Comparison of ENCODE assay signal across 9 cellular contexts in genomic region chr1:226569879-226570547, GRCh38. TPM values are rescaled to one million over a fixed set of nuclear protein-coding genes. Genes with fewer than 3 reads are reported as not detected.
DNase-seq lines count a peak whose midpoint lies in the region; ATAC-seq and TF ChIP-seq lines count a peak whose summit lies in the region.
"Had no signal": no experiment of that assay in that cellular context is flagged by ENCODE, and none has a peak within 500 bp of the region (broad histone marks: within the 10 kb centered on the region; RNA-seq: fewer than 3 reads in every experiment).

No MANE protein-coding gene starts in this region.

- no peaks in the 10 kb centered on the region for H3K27me3 ChIP-seq in body of pancreas

- CTCF ChIA-PET in activated CD4-positive, alpha-beta T cell treated with anti-CD3 and anti-CD28 coated beads, Interleukin-2, amount 10 ng/mL, durations not matched to agents 7 days and 5 days (lab: Charles Lee): interaction anchor here (0.6 to 1.1 kb wide), 3 partner anchors 9 to 145 kb away, joined by 3 to 7 read pairs (median 3); no protein-coding TSS in a partner anchor

- peak; percentile 7 for DNase-seq in activated CD4-positive, alpha-beta T cell treated with anti-CD3 and anti-CD28 coated beads, Interleukin-2, amount 50 U/mL, for 1 hour
- DNase-seq in activated CD4-positive, alpha-beta T cell treated with anti-CD3 and anti-CD28 coated beads, Interleukin-2, amount 10 ng/mL, durations not matched to agents 7 days and 5 days: no peak
- peak; percentile 5 to 20 for DNase-seq in NCI-H1930 (lab: John Stamatoyannopoulos, UW)
- peak; percentile 21 for DNase-seq in dermis blood vessel endothelial cell
- DNase-seq in body of pancreas: no peak
- no peak for DNase-seq in DMS153 treated with DMSO at 0.1 percent for 48 hours (lab: John Stamatoyannopoulos, UW; ENCODE audit: unreplicated experiment)

- no peak for TF ChIP-seq POLR2A in body of pancreas (IDR thresholded peaks at IDR 0.05)

- H3K36me3 ChIP-seq in body of pancreas (replicated peaks in 1 of 2; ENCODE audit: insufficient read depth in 1 of 2, low read depth in 2 of 2): no peaks in the 10 kb centered on the region

- no peaks in the 10 kb centered on the region for H3K9me3 ChIP-seq in body of pancreas

- no peak overlapping the region for H3K27ac ChIP-seq in body of pancreas

- H3K4me3 Mint-ChIP-seq in activated CD4-positive, alpha-beta T cell treated with anti-CD3 and anti-CD28 coated beads, Interleukin-2, amount 10 ng/mL, durations not matched to agents 7 days and 5 days: no peak overlapping the region
- no peak overlapping the region for H3K4me3 Mint-ChIP-seq in stimulated activated memory B cell treated with anti-CD40 and anti-IgM and Interleukin-4, amounts not matched to agents 10 μg/mL and 1 μg/mL and 100 μg/mL, for 72 hours

- no peak overlapping the region for H3K4me3 ChIP-seq in body of pancreas
- H3K4me3 ChIP-seq: lung had no signal

- intact Hi-C loops in body of pancreas (cut with DNase I): no loop called here

- POLR2A ChIA-PET in activated CD4-positive, alpha-beta T cell treated with anti-CD3 and anti-CD28 coated beads, Interleukin-2, amount 10 ng/mL, durations not matched to agents 7 days and 5 days (lab: Charles Lee): interaction anchor here (0.5 kb wide), 1 partner anchor 177 kb away, joined by 4 read pairs; no protein-coding TSS in a partner anchor

- TF ChIP-seq CTCF in body of pancreas (IDR thresholded peaks at IDR 0.05): no peak

- no peaks in the 10 kb centered on the region for H3K9me3 Mint-ChIP-seq in activated CD4-positive, alpha-beta T cell treated with anti-CD3 and anti-CD28 coated beads, Interleukin-2, amount 10 ng/mL, durations not matched to agents 7 days and 5 days
- H3K9me3 Mint-ChIP-seq in stimulated activated memory B cell treated with anti-CD40 and anti-IgM and Interleukin-4, amounts not matched to agents 10 μg/mL and 1 μg/mL and 100 μg/mL, for 72 hours: no peaks in the 10 kb centered on the region

- no peaks in the 10 kb centered on the region for H3K4me1 Mint-ChIP-seq in activated CD4-positive, alpha-beta T cell treated with anti-CD3 and anti-CD28 coated beads, Interleukin-2, amount 10 ng/mL, durations not matched to agents 7 days and 5 days
- H3K4me1 Mint-ChIP-seq in stimulated activated memory B cell treated with anti-CD40 and anti-IgM and Interleukin-4, amounts not matched to agents 10 μg/mL and 1 μg/mL and 100 μg/mL, for 72 hours: peaks cover 15% of the 10 kb centered on the region

- peaks cover 8% of the 10 kb centered on the region for H3K27me3 Mint-ChIP-seq in activated CD4-positive, alpha-beta T cell treated with anti-CD3 and anti-CD28 coated beads, Interleukin-2, amount 10 ng/mL, durations not matched to agents 7 days and 5 days
- H3K27me3 Mint-ChIP-seq in stimulated activated memory B cell treated with anti-CD40 and anti-IgM and Interleukin-4, amounts not matched to agents 10 μg/mL and 1 μg/mL and 100 μg/mL, for 72 hours: peaks cover 9% of the 10 kb centered on the region

- H3K36me3 Mint-ChIP-seq in activated CD4-positive, alpha-beta T cell treated with anti-CD3 and anti-CD28 coated beads, Interleukin-2, amount 10 ng/mL, durations not matched to agents 7 days and 5 days (ENCODE audit: low read depth): no peaks in the 10 kb centered on the region
- no peaks in the 10 kb centered on the region for H3K36me3 Mint-ChIP-seq in stimulated activated memory B cell treated with anti-CD40 and anti-IgM and Interleukin-4, amounts not matched to agents 10 μg/mL and 1 μg/mL and 100 μg/mL, for 72 hours

- ATAC-seq in stimulated activated memory B cell treated with anti-CD40 and anti-IgM and Interleukin-4, amounts not matched to agents 10 μg/mL and 1 μg/mL and 100 μg/mL, for 72 hours: peak; percentile 70
- ATAC-seq in GM18511 (IDR thresholded peaks at IDR 0.05; ENCODE audit: unreplicated experiment) (no peak), body of pancreas (no peak)

- H3K4me1 ChIP-seq in body of pancreas: no peaks in the 10 kb centered on the region

- 64 to 68% methylated on average over 4 of the region's 4 CpGs for WGBS in body of pancreas, 2 donors

- H3K27ac Mint-ChIP-seq in activated CD4-positive, alpha-beta T cell treated with anti-CD3 and anti-CD28 coated beads, Interleukin-2, amount 10 ng/mL, durations not matched to agents 7 days and 5 days: no peak overlapping the region
- no peak overlapping the region for H3K27ac Mint-ChIP-seq in stimulated activated memory B cell treated with anti-CD40 and anti-IgM and Interleukin-4, amounts not matched to agents 10 μg/mL and 1 μg/mL and 100 μg/mL, for 72 hours

RNA-seq across cellular contexts. Expression of gene STUM, which starts 21.4 kb away (rescaled TPM):
- not detected for total RNA-seq in activated CD4-positive, alpha-beta T cell treated with anti-CD3 and anti-CD28 coated beads, Interleukin-2, amount 10 ng/mL, durations not matched to agents 7 days and 5 days
- total RNA-seq in dermis blood vessel endothelial cell (0.19 and 0.34 TPM in 2 replicates), body of pancreas (1 to 10 TPM; 1.3 to 1.6 TPM)

Comparison
In these comparisons a context has a peak if more than half of its experiments do, and no peak if none do; other contexts are left out.
1. DNase-seq: peak in activated CD4-positive, alpha-beta T cell treated with anti-CD3 and anti-CD28 coated beads, Interleukin-2, amount 50 U/mL, for 1 hour (single experiment), NCI-H1930 (2 of 2) and dermis blood vessel endothelial cell (single experiment); none in activated CD4-positive, alpha-beta T cell treated with anti-CD3 and anti-CD28 coated beads, Interleukin-2, amount 10 ng/mL, durations not matched to agents 7 days and 5 days (single experiment), body of pancreas (0 of 4) and DMS153 treated with DMSO at 0.1 percent for 48 hours (single experiment).